ENCODE assay signal across 16 cellular contexts in genomic region chr3:54294214-54294613, GRCh38.
A peak's percentile ranks its signal among the peaks of the same experiment; 100 is the strongest.
DNase-seq lines count a peak whose midpoint lies in the region; ATAC-seq, FAIRE-seq and TF ChIP-seq lines count a peak whose summit lies in the region.
"Had no signal": no experiment of that assay in that cellular context is flagged by ENCODE, and none has a peak within 500 bp of the region (broad histone marks: within the 10 kb centered on the region; RNA-seq: fewer than 3 reads in every experiment).

No MANE protein-coding gene starts in this region.

- H3K23ac ChIP-seq in H1 (ENCODE audit: insufficient read length): no peak overlapping the region

- no peak overlapping the region for H3K9ac ChIP-seq in Loucy (ENCODE audit: low read depth, low read length, poor library complexity, severe bottlenecking)
- no peak overlapping the region; a peak in 1 of 7 replicates for H3K9ac ChIP-seq in H1 (replicated peaks in 1 of 4; ENCODE audit: extremely low read depth in 1 of 4, low read depth in 3 of 4, low read length in 3 of 4)

- no peaks in the 10 kb centered on the region for H4K20me1 ChIP-seq in Loucy (ENCODE audit: insufficient read depth, low read length, poor library complexity, severe bottlenecking)
- H4K20me1 ChIP-seq in H1 (replicated peaks in 1 of 2; ENCODE audit: control insufficient read depth in 1 of 2, insufficient read depth in 2 of 2, low read length in 2 of 2): no peaks in the 10 kb centered on the region

- H3K4me1 ChIP-seq in Loucy (ENCODE audit: insufficient read depth, low read length, poor library complexity, severe bottlenecking) (no peaks in the 10 kb centered on the region), H1 (replicated peaks in 1 of 4; ENCODE audit: control insufficient read depth in 3 of 4, insufficient read depth in 4 of 4, low read length in 3 of 4) (peaks cover 0 to 10% (median 3%) of the 10 kb centered on the region in 4 experiments; a peak in 4 of 7 replicates), stomach (no peaks in the 10 kb centered on the region)

- no peaks in the 10 kb centered on the region; the same call in 1 of the 2 replicates for H3K23me2 ChIP-seq in H1 (ENCODE audit: low read depth, low read length)

- TF ChIP-seq EP300 in H1 (IDR thresholded peaks at IDR 0.05; ENCODE audit: borderline replicate concordance in 1 of 2, low read depth in 2 of 2, low read length in 2 of 2) (no peak), stomach (IDR thresholded peaks at IDR 0.05) (no peak)

- 0 out of 2 replicates have a peak, but pooled peaks have one; percentile 12 for TF ChIP-seq CTCF in GM12875 (IDR thresholded peaks at IDR 0.05; ENCODE audit: borderline replicate concordance, insufficient read depth, low read depth, low read length)
- TF ChIP-seq CTCF in Loucy (conservative IDR thresholded peaks at IDR 0.05; ENCODE audit: low read length): peak; percentile 52
- TF ChIP-seq CTCF in H1 (IDR thresholded peaks at IDR 0.05; ENCODE audit: control extremely low read depth in 1 of 3, insufficient read depth in 1 of 3, low read depth in 1 of 3, low read length in 3 of 3): peak in 2 of 3 experiments; percentile 34 to 38; a peak in 2 of 4 replicates
- peak; percentile 12 for TF ChIP-seq CTCF in nephron progenitor cell (IDR thresholded peaks at IDR 0.05)
- TF ChIP-seq CTCF in stomach (IDR thresholded peaks at IDR 0.05): no peak

- H2BK120ac ChIP-seq in H1 (replicated peaks; ENCODE audit: low read depth, low read length): no peak overlapping the region

- H2BK12ac ChIP-seq in H1 (ENCODE audit: low read depth, low read length): no peak overlapping the region

- no peak overlapping the region for H2AFZ ChIP-seq in Loucy (ENCODE audit: low read length)
- no peak overlapping the region for H2AFZ ChIP-seq in H1 (ENCODE audit: low read length)

- no peaks in the 10 kb centered on the region for H3K36me3 ChIP-seq in Loucy (ENCODE audit: insufficient read depth, low read length)
- H3K36me3 ChIP-seq in H1 (ENCODE audit: control insufficient read depth in 2 of 4, insufficient read depth in 4 of 4, low read length in 3 of 4): no peaks in the 10 kb centered on the region
- H3K36me3 ChIP-seq in stomach: no peaks in the 10 kb centered on the region

- CTCF ChIA-PET in H1 (lab: Charles Lee; ENCODE audit: partially characterized antibody): interaction anchor here (0.6 to 2.1 kb wide), 9 partner anchors 12 to 367 kb away, joined by 3 to 10 read pairs (median 3); no protein-coding TSS in a partner anchor

- H3K27ac Mint-ChIP-seq in nephron progenitor cell: no peak overlapping the region
- H3K27ac Mint-ChIP-seq: B cell; CD8-positive, alpha-beta memory T cell had no signal

- H3K27ac ChIP-seq in H1 (ENCODE audit: low read depth, low read length) (no peak overlapping the region), stomach (no peak overlapping the region)
- H3K27ac ChIP-seq: HL-60 had no signal

- H3K79me1 ChIP-seq in H1 (ENCODE audit: low read depth, low read length): no peaks in the 10 kb centered on the region

- H3K9me3 ChIP-seq in Loucy (ENCODE audit: insufficient read depth, low read depth, low read length): no peaks in the 10 kb centered on the region
- H3K9me3 ChIP-seq in H1 (ENCODE audit: insufficient read depth in 2 of 2, low read depth in 1 of 2, low read length in 1 of 2): no peaks in the 10 kb centered on the region
- H3K9me3 ChIP-seq in stomach: no peaks in the 10 kb centered on the region

- no peak overlapping the region for H4K91ac ChIP-seq in H1 (replicated peaks; ENCODE audit: insufficient read length, low read length)

- no peak overlapping the region for H4K5ac ChIP-seq in H1 (ENCODE audit: insufficient read length, low read depth, low read length)

- peak; percentile 86 for FAIRE-seq in H1 (lab: Jason Lieb, UNC)
- FAIRE-seq: GM12878 had no signal

- no peaks in the 10 kb centered on the region for H3K79me2 ChIP-seq in Loucy (ENCODE audit: insufficient read depth, low read length)
- H3K79me2 ChIP-seq in H1 (ENCODE audit: control insufficient read depth in 1 of 2, insufficient read depth in 2 of 2, low read length in 2 of 2): no peaks in the 10 kb centered on the region

- no peak overlapping the region for H2BK5ac ChIP-seq in H1 (ENCODE audit: low read depth, low read length)

- ATAC-seq in GM18502 (IDR thresholded peaks at IDR 0.05; ENCODE audit: poor library complexity, unreplicated experiment): no peak
- ATAC-seq: GM12878 had no signal

- H2BK20ac ChIP-seq in H1 (ENCODE audit: low read length): no peak overlapping the region

- H3K4ac ChIP-seq in H1 (replicated peaks; ENCODE audit: insufficient read length, low read depth, low read length): no peak overlapping the region

- POLR2A ChIA-PET in H1 (lab: Charles Lee; ENCODE audit: partially characterized antibody): interaction anchor here (0.6 to 1.6 kb wide), 2 partner anchors 18 to 87 kb away, joined by 3 to 4 read pairs; no protein-coding TSS in a partner anchor

- H3K18ac ChIP-seq in H1 (ENCODE audit: extremely low read depth, low read length): no peak overlapping the region

- peaks cover 17% of the 10 kb centered on the region for H3K27me3 Mint-ChIP-seq in nephron progenitor cell (ENCODE audit: low read depth, poor library complexity)
- H3K27me3 Mint-ChIP-seq: B cell; CD8-positive, alpha-beta memory T cell had no signal

- intact Hi-C loops in stomach (cut with DNase I; ENCODE audit: low total_unique reads): no loop called here

- no peaks in the 10 kb centered on the region for H3F3A ChIP-seq in Loucy (ENCODE audit: low read depth)

- H3K4me3 Mint-ChIP-seq in nephron progenitor cell: no peak overlapping the region
- H3K4me3 Mint-ChIP-seq: B cell; CD8-positive, alpha-beta memory T cell had no signal

- H3K4me2 ChIP-seq in Loucy (ENCODE audit: low read depth, low read length, poor library complexity, severe bottlenecking) (no peak overlapping the region), H1 (ENCODE audit: insufficient read depth in 1 of 2, low read depth in 2 of 2, low read length in 2 of 2) (no peak overlapping the region)

- H3K27me3 ChIP-seq in Loucy (ENCODE audit: insufficient read depth, low read length, poor library complexity, severe bottlenecking): no peaks in the 10 kb centered on the region
- peaks cover 0 to 2% (median 0%) of the 10 kb centered on the region in 4 experiments; a peak in 1 of 7 replicates for H3K27me3 ChIP-seq in H1 (replicated peaks in 1 of 4; ENCODE audit: control insufficient read depth in 3 of 4, extremely low read depth in 1 of 4, insufficient read depth in 3 of 4, low read length in 3 of 4)
- no peaks in the 10 kb centered on the region for H3K27me3 ChIP-seq in stomach

- H3K14ac ChIP-seq in H1 (ENCODE audit: insufficient read length): no peak overlapping the region

- H2AK5ac ChIP-seq in H1 (ENCODE audit: low read depth, low read length): no peak overlapping the region

- TF ChIP-seq RAD21 in H1 (IDR thresholded peaks at IDR 0.05 in 1 of 2, conservative IDR thresholded peaks at IDR 0.05 in 1 of 2; ENCODE audit: low read depth in 2 of 2, low read length in 2 of 2): peak; percentile 25 to 42; a peak in 3 of 4 replicates

- no peak overlapping the region for H2BK15ac ChIP-seq in H1 (ENCODE audit: low read length)

- peaks cover 26% of the 10 kb centered on the region for H3K4me1 Mint-ChIP-seq in nephron progenitor cell
- H3K4me1 Mint-ChIP-seq: B cell; CD8-positive, alpha-beta memory T cell had no signal

- no peaks in the 10 kb centered on the region for H3K9me2 ChIP-seq in Loucy (replicated peaks; ENCODE audit: low read depth, low read length)

- no peak for DNase-seq in H1 (ENCODE audit: low read depth in 1 of 2, low spot score in 2 of 2)
- no peak for DNase-seq in nephron progenitor cell
- no peak for DNase-seq in stomach
- DNase-seq in AG08395 (ENCODE audit: low spot score): no peak
- DNase-seq: ACHN; CD8-positive, alpha-beta memory T cell; NCI-H1417 treated with DMSO at 0.1 percent for 48 hours; NCI-H2029 treated with DMSO at 0.1 percent for 48 hours; NCI-H526; T-helper 1 cell had no signal

- H3K4me3 ChIP-seq in GM12875 (ENCODE audit: low read depth, low read length): no peak overlapping the region
- no peak overlapping the region for H3K4me3 ChIP-seq in Loucy (ENCODE audit: low read length, poor library complexity, severe bottlenecking)
- H3K4me3 ChIP-seq in H1 (ENCODE audit: extremely low read depth in 1 of 4, insufficient read depth in 2 of 4, low read depth in 3 of 4, low read length in 4 of 4): no peak overlapping the region
- no peak overlapping the region for H3K4me3 ChIP-seq in stomach
- H3K4me3 ChIP-seq: GM12878 had no signal

- no peak overlapping the region for H4K8ac ChIP-seq in H1 (ENCODE audit: extremely low read depth, insufficient read depth, low read length)

- H3K36me3 Mint-ChIP-seq in nephron progenitor cell (ENCODE audit: low read depth): no peaks in the 10 kb centered on the region
- H3K36me3 Mint-ChIP-seq: CD8-positive, alpha-beta memory T cell had no signal

- WGBS in H1 (ENCODE audit: extremely low coverage in 1 of 2, insufficient coverage in 1 of 2, insufficient read length in 1 of 2, insufficient replicate concordance in 2 of 2, low coverage in 1 of 2, low lambda C conversion rate in 2 of 2, missing lambda C conversion rate in 1 of 2), 2 experiments: 45% methylated on average over 4 of the region's 4 CpGs; no CpG with 5 or more reads in 1 of the 2 experiments
- 39 to 54% (median 47%) methylated on average over 4 of the region's 4 CpGs for WGBS in stomach, 5 donors

- H3K9me3 Mint-ChIP-seq in nephron progenitor cell: peaks cover 14% of the 10 kb centered on the region

- TF ChIP-seq POLR2A in H1 (IDR thresholded peaks at IDR 0.05; ENCODE audit: control extremely low read depth in 1 of 2, low read depth in 2 of 2, low read length in 2 of 2) (no peak), stomach (IDR thresholded peaks at IDR 0.05) (no peak)

- no peak overlapping the region for H3K56ac ChIP-seq in H1 (replicated peaks; ENCODE audit: insufficient read length, low read depth, low read length)

TF ChIP-seq in H1, 55 proteins besides CTCF, POLR2A, EP300 and RAD21 (continues in another document):
- TF ChIP-seq RBBP5 (IDR thresholded peaks at IDR 0.05; ENCODE audit: borderline replicate concordance, low read depth, low read length): no peak
- TF ChIP-seq ATF2 (IDR thresholded peaks at IDR 0.05; ENCODE audit: low read length): no peak
- TF ChIP-seq SIN3A (conservative IDR thresholded peaks at IDR 0.05 in 1 of 2, IDR thresholded peaks at IDR 0.05 in 1 of 2; ENCODE audit: low read depth in 1 of 2, low read length in 2 of 2): no peak
- no peak for TF ChIP-seq FOSL1 (IDR thresholded peaks at IDR 0.05; ENCODE audit: insufficient read depth, low read depth, low read length)
- TF ChIP-seq SRF (IDR thresholded peaks at IDR 0.05; ENCODE audit: low read depth, low read length): no peak

Comparison
In these comparisons a context has a peak if more than half of its experiments do, and no peak if none do; other contexts are left out.
1. CTCF ChIP-seq: peak in GM12875 (single experiment), Loucy (single experiment), H1 (2 of 3) and nephron progenitor cell (single experiment); none in stomach (0 of 7).